In genomic region chr7:192035-192649, GRCh38 we compare ENCODE assay signal across 8 cellular contexts. TPM values are rescaled to one million over a fixed set of nuclear protein-coding genes. Genes with fewer than 3 reads are reported as not detected.
DNase-seq lines count a peak whose midpoint lies in the region; ATAC-seq, FAIRE-seq and TF ChIP-seq lines count a peak whose summit lies in the region.

FAM20C (plus strand) TSS chr7:192571; CDS start chr7:193200, 629 bp downstream.

- no peaks in the 10 kb centered on the region for H3K79me1 ChIP-seq in H9 (ENCODE audit: insufficient read depth, low read depth, low read length, poor library complexity, severe bottlenecking)

- H3K36me3 ChIP-seq in stomach smooth muscle (ENCODE audit: control insufficient read depth in 2 of 2, insufficient read depth in 2 of 2, low read length in 2 of 2) = peaks cover 17% of the 10 kb centered on the region in 2 donors

- no peaks in the 10 kb centered on the region for H4K20me1 ChIP-seq in H9 (ENCODE audit: control insufficient read depth, insufficient read depth, insufficient read length)

- H3K23ac ChIP-seq in H9 (ENCODE audit: insufficient read length, low read depth, low read length) = no peak within 1 kb of the TSS

- no peak within 1 kb of the TSS for H2BK12ac ChIP-seq in H9 (ENCODE audit: insufficient read length, low read depth, low read length)

- no peak within 1 kb of the TSS for H2AK5ac ChIP-seq in H9 (ENCODE audit: insufficient read length, low read length)

- peaks cover 2% of the 10 kb centered on the region; the same call in 1 of the 2 replicates for H3K79me2 ChIP-seq in H9 (ENCODE audit: insufficient read depth, low read length)

- no peak for FAIRE-seq in frontal cortex (lab: Jason Lieb, UNC)

- intact Hi-C loops in natural killer cell (cut with micrococcal nuclease) = no loop called here

- DNase-seq in H9 (peak; percentile 55), NOMO-1 treated with dmso at 0.1 percent for 144 hours (lab: John Stamatoyannopoulos, UW; ENCODE audit: unreplicated experiment) (peak; percentile 80), frontal cortex (ENCODE audit: low spot score in 2 of 2) (peak; percentile 97 to 99), natural killer cell (peak; percentile 27)
- DNase-seq in activated naive CD4-positive, alpha-beta T cell treated with anti-CD3 and anti-CD28 coated beads, Interleukin-2, amount 50 U/mL, for 72 hours (ENCODE audit: low spot score in 2 of 2) = peak in 1 of 2 donors; percentile 51

- no CpG with 5 or more reads among the region's 84 CpGs for WGBS in H9 (ENCODE audit: extremely low coverage, insufficient read length, low lambda C conversion rate)

- peak within 1 kb of the TSS; percentile 65 for H3K4me2 ChIP-seq in H9 (ENCODE audit: insufficient read depth, insufficient read length, low read length)

- H4K8ac ChIP-seq in H9 (replicated peaks; ENCODE audit: insufficient read length, low read depth, low read length) = no peak within 1 kb of the TSS

- peaks cover 17% of the 10 kb centered on the region for H3K23me2 ChIP-seq in H9 (ENCODE audit: insufficient read length, low read depth, low read length, poor library complexity, severe bottlenecking)

- H3K9ac ChIP-seq in H9 (ENCODE audit: extremely low read depth, insufficient read length, low read length) = no peak within 1 kb of the TSS
- peak within 1 kb of the TSS in 1 of 2 donors; percentile 81 for H3K9ac ChIP-seq in stomach smooth muscle (ENCODE audit: low read length in 2 of 2)

- H2BK15ac ChIP-seq in H9 (ENCODE audit: low read depth, low read length) = no peak within 1 kb of the TSS

- no peaks in the 10 kb centered on the region for H3K9me3 ChIP-seq in H9 (ENCODE audit: control insufficient read depth, low read depth, low read length)
- no peaks in the 10 kb centered on the region for H3K9me3 ChIP-seq in stomach smooth muscle (ENCODE audit: control insufficient read depth in 2 of 2, low read length in 2 of 2)

- no peak within 1 kb of the TSS for H4K5ac ChIP-seq in H9 (ENCODE audit: insufficient read length, low read depth, low read length)

- peaks cover 6% of the 10 kb centered on the region; the same call in 1 of the 2 replicates for H3K4me1 ChIP-seq in H9 (ENCODE audit: insufficient read depth, low read length)
- H3K4me1 ChIP-seq in stomach smooth muscle (ENCODE audit: control insufficient read depth, insufficient read depth, low read length) = peaks cover 51% of the 10 kb centered on the region

- H3K56ac ChIP-seq in H9 (ENCODE audit: insufficient read length, low read depth, low read length) = no peak within 1 kb of the TSS

- peaks cover 26 to 35% (median 26%) of the 10 kb centered on the region in 3 experiments for H3K36me3 Mint-ChIP-seq in H9 (ENCODE audit: insufficient read depth in 1 of 3, low read depth in 3 of 3)
- H3K36me3 Mint-ChIP-seq in activated naive CD4-positive, alpha-beta T cell treated with anti-CD3 and anti-CD28 coated beads, Interleukin-2, amount 50 U/mL, for 72 hours = no peaks in the 10 kb centered on the region
- H3K36me3 Mint-ChIP-seq in natural killer cell = no peaks in the 10 kb centered on the region

- H3K27me3 ChIP-seq in H9 (ENCODE audit: insufficient read depth, low read length) = no peaks in the 10 kb centered on the region
- no peaks in the 10 kb centered on the region for H3K27me3 ChIP-seq in stomach smooth muscle (ENCODE audit: control insufficient read depth in 1 of 2, insufficient read depth in 2 of 2, low read length in 2 of 2)

- H3K27me3 Mint-ChIP-seq in H9 (ENCODE audit: low read depth) = peaks cover 17% of the 10 kb centered on the region
- peaks cover 13 to 42% of the 10 kb centered on the region in 2 donors for H3K27me3 Mint-ChIP-seq in natural killer cell (ENCODE audit: low read depth in 2 of 2)

- H3K14ac ChIP-seq in H9 (ENCODE audit: insufficient read depth, low read length) = peak within 1 kb of the TSS; percentile 61; the same call in 1 of the 2 replicates

- H3K27ac ChIP-seq in H9 (ENCODE audit: insufficient read length, low read depth, low read length) = no peak within 1 kb of the TSS
- peak within 1 kb of the TSS; percentile 76 for H3K27ac ChIP-seq in stomach smooth muscle (ENCODE audit: low read length)

- ATAC-seq in activated naive CD4-positive, alpha-beta T cell treated with anti-CD3 and anti-CD28 coated beads, Interleukin-2, amount 50 U/mL, for 72 hours = peak; percentile 58 to 86
- ATAC-seq in natural killer cell = peak; percentile 69 to 90 (median 85)
- no peak for ATAC-seq in GM21526 (IDR thresholded peaks at IDR 0.05; ENCODE audit: low FRiP score, unreplicated experiment)
- ATAC-seq in GM21390 (IDR thresholded peaks at IDR 0.05; ENCODE audit: unreplicated experiment) = no peak

- no peak within 1 kb of the TSS for H2BK5ac ChIP-seq in H9 (ENCODE audit: insufficient read length, low read length)

- no peak within 1 kb of the TSS for H4K91ac ChIP-seq in H9 (ENCODE audit: insufficient read length, low read depth, low read length)

- peak within 1 kb of the TSS; percentile 85 to 94 for H3K4me3 Mint-ChIP-seq in H9
- H3K4me3 Mint-ChIP-seq in natural killer cell = peak within 1 kb of the TSS; percentile 77

- no peak within 1 kb of the TSS for H3K4ac ChIP-seq in H9 (ENCODE audit: low read depth, low read length)

- H3K9me3 Mint-ChIP-seq in H9 (no peaks in the 10 kb centered on the region; a peak in 2 of 5 replicates), natural killer cell (no peaks in the 10 kb centered on the region)
- no peaks in the 10 kb centered on the region for H3K9me3 Mint-ChIP-seq in activated naive CD4-positive, alpha-beta T cell treated with anti-CD3 and anti-CD28 coated beads, Interleukin-2, amount 50 U/mL, for 72 hours

- H2BK120ac ChIP-seq in H9 (ENCODE audit: low read depth, low read length, poor library complexity, severe bottlenecking) = no peak within 1 kb of the TSS

- no peak within 1 kb of the TSS for H2BK20ac ChIP-seq in H9 (ENCODE audit: low read depth, low read length, poor library complexity, severe bottlenecking)

- no peak within 1 kb of the TSS for H3K18ac ChIP-seq in H9 (ENCODE audit: insufficient read length, low read depth, low read length)

- H3K4me1 Mint-ChIP-seq in H9 (peaks cover 64 to 67% of the 10 kb centered on the region in 2 experiments), natural killer cell (peaks cover 0 to 4% of the 10 kb centered on the region in 2 donors)

- H3K4me3 ChIP-seq in stomach smooth muscle (ENCODE audit: low read length in 2 of 2) = peak within 1 kb of the TSS; percentile 84 to 98

- H2AFZ ChIP-seq in H9 (ENCODE audit: low read length) = no peak within 1 kb of the TSS

- TF ChIP-seq CTCF in H9 (conservative IDR thresholded peaks at IDR 0.05) (no peak), natural killer cell (IDR thresholded peaks at IDR 0.05) (no peak)

- peak within 1 kb of the TSS in 1 of 3 experiments; percentile 23; a peak in 1 of 7 replicates for H3K27ac Mint-ChIP-seq in H9
- H3K27ac Mint-ChIP-seq in activated naive CD4-positive, alpha-beta T cell treated with anti-CD3 and anti-CD28 coated beads, Interleukin-2, amount 50 U/mL, for 72 hours = no peak within 1 kb of the TSS
- H3K27ac Mint-ChIP-seq in natural killer cell = no peak within 1 kb of the TSS

- H3T11ph ChIP-seq in H9 (ENCODE audit: low read length) = no peak within 1 kb of the TSS

RNA-seq across cellular contexts. Expression of gene FAM20C, which starts in this region (rescaled TPM):
- 57.2 and 62.6 TPM in 2 replicates for total RNA-seq in H9 (2021)
- under 1 TPM in 1 of 2 donors, not detected in 1; 0.53 TPM for total RNA-seq in activated naive CD4-positive, alpha-beta T cell treated with anti-CD3 and anti-CD28 coated beads, Interleukin-2, amount 50 U/mL, for 72 hours
- total RNA-seq in frontal cortex = 19.6 TPM
- 1 to 10 TPM; 1.2 to 8.6 (median 3.9) TPM for total RNA-seq in natural killer cell

Comparison
In these comparisons a context has a peak if more than half of its experiments do, and no peak if none do; other contexts are left out.
1. Peak in ATAC-seq in activated naive CD4-positive, alpha-beta T cell treated with anti-CD3 and anti-CD28 coated beads, Interleukin-2, amount 50 U/mL, for 72 hours; RNA of the gene not detected or under 1 TPM.
2. ATAC-seq: peak in natural killer cell (3 of 3); none in GM21526 (single experiment) and GM21390 (single experiment).